ENCODE assay signal across 1 cellular context in the genomic region with DNA sequence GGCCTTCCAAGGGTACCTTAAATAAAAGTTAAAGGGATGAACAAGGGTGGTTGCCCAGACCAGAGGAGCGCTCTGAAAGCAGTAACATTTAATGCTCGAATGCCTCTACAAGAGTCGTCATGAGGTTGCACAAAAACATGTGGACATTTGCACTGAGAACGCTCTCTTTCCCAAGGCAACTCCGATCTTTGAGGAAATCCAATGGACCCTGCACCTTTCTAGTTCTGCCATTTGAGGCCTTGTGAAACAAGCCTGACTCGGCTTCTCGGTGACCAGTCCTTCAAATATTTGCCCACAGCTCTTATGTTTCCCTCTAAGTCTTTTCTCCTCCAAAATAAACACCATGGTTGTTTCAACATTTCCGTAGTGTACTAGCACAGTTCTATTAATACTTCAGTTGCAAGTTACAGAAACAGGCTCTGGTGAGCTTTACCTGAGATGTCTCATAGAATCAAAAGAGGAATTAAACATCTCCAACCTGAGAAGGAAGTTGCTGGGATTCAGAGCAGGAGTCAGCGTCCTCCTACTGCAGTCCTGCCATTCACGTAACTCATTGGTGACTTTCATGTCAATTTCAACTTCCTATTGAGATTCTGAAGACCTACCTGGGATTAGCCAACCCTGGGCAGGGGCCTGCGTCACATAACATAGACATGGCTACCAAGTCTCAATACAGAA.
A peak's percentile ranks its signal among the peaks of the same experiment; 100 is the strongest.
TF ChIP-seq lines count a peak whose summit lies in the region.

No MANE protein-coding gene starts in this region.

TF ChIP-seq in HepG2, 621 proteins besides CTCF, POLR2A, EP300 and RAD21 (continued from another document and continues in another):
- TF ChIP-seq, protein P1, sequence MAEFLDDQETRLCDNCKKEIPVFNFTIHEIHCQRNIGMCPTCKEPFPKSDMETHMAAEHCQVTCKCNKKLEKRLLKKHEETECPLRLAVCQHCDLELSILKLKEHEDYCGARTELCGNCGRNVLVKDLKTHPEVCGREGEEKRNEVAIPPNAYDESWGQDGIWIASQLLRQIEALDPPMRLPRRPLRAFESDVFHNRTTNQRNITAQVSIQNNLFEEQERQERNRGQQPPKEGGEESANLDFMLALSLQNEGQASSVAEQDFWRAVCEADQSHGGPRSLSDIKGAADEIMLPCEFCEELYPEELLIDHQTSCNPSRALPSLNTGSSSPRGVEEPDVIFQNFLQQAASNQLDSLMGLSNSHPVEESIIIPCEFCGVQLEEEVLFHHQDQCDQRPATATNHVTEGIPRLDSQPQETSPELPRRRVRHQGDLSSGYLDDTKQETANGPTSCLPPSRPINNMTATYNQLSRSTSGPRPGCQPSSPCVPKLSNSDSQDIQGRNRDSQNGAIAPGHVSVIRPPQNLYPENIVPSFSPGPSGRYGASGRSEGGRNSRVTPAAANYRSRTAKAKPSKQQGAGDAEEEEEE (CRISPR knock-in tag; IDR thresholded peaks at IDR 0.05; ENCODE audit: borderline replicate concordance), result no peak
- no peak for TF ChIP-seq HES4 (CRISPR knock-in tag; IDR thresholded peaks at IDR 0.05; ENCODE audit: borderline replicate concordance)
- TF ChIP-seq, protein P2, sequence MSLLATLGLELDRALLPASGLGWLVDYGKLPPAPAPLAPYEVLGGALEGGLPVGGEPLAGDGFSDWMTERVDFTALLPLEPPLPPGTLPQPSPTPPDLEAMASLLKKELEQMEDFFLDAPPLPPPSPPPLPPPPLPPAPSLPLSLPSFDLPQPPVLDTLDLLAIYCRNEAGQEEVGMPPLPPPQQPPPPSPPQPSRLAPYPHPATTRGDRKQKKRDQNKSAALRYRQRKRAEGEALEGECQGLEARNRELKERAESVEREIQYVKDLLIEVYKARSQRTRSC (CRISPR knock-in tag; IDR thresholded peaks at IDR 0.05; ENCODE audit: low read depth), result no peak
- TF ChIP-seq NFKB2 (CRISPR knock-in tag; IDR thresholded peaks at IDR 0.05; ENCODE audit: borderline replicate concordance), result no peak
- TF ChIP-seq, protein P3, sequence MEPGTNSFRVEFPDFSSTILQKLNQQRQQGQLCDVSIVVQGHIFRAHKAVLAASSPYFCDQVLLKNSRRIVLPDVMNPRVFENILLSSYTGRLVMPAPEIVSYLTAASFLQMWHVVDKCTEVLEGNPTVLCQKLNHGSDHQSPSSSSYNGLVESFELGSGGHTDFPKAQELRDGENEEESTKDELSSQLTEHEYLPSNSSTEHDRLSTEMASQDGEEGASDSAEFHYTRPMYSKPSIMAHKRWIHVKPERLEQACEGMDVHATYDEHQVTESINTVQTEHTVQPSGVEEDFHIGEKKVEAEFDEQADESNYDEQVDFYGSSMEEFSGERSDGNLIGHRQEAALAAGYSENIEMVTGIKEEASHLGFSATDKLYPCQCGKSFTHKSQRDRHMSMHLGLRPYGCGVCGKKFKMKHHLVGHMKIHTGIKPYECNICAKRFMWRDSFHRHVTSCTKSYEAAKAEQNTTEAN (CRISPR knock-in tag; conservative IDR thresholded peaks at IDR 0.05), result no peak
- TF ChIP-seq, protein P4, sequence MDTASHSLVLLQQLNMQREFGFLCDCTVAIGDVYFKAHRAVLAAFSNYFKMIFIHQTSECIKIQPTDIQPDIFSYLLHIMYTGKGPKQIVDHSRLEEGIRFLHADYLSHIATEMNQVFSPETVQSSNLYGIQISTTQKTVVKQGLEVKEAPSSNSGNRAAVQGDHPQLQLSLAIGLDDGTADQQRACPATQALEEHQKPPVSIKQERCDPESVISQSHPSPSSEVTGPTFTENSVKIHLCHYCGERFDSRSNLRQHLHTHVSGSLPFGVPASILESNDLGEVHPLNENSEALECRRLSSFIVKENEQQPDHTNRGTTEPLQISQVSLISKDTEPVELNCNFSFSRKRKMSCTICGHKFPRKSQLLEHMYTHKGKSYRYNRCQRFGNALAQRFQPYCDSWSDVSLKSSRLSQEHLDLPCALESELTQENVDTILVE (CRISPR knock-in tag; IDR thresholded peaks at IDR 0.05), result peak; percentile 77; the same call in 1 of the 2 replicates
- TF ChIP-seq, protein P5, sequence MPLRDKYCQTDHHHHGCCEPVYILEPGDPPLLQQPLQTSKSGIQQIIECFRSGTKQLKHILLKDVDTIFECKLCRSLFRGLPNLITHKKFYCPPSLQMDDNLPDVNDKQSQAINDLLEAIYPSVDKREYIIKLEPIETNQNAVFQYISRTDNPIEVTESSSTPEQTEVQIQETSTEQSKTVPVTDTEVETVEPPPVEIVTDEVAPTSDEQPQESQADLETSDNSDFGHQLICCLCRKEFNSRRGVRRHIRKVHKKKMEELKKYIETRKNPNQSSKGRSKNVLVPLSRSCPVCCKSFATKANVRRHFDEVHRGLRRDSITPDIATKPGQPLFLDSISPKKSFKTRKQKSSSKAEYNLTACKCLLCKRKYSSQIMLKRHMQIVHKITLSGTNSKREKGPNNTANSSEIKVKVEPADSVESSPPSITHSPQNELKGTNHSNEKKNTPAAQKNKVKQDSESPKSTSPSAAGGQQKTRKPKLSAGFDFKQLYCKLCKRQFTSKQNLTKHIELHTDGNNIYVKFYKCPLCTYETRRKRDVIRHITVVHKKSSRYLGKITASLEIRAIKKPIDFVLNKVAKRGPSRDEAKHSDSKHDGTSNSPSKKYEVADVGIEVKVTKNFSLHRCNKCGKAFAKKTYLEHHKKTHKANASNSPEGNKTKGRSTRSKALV (CRISPR knock-in tag; IDR thresholded peaks at IDR 0.05), result no peak
- TF ChIP-seq SRY (CRISPR knock-in tag; IDR thresholded peaks at IDR 0.05), result no peak
- TF ChIP-seq KDM4B (CRISPR knock-in tag; IDR thresholded peaks at IDR 0.05), result no peak
- no peak for TF ChIP-seq ZNF383 (CRISPR knock-in tag; IDR thresholded peaks at IDR 0.05; ENCODE audit: borderline replicate concordance)
- TF ChIP-seq, protein P6, sequence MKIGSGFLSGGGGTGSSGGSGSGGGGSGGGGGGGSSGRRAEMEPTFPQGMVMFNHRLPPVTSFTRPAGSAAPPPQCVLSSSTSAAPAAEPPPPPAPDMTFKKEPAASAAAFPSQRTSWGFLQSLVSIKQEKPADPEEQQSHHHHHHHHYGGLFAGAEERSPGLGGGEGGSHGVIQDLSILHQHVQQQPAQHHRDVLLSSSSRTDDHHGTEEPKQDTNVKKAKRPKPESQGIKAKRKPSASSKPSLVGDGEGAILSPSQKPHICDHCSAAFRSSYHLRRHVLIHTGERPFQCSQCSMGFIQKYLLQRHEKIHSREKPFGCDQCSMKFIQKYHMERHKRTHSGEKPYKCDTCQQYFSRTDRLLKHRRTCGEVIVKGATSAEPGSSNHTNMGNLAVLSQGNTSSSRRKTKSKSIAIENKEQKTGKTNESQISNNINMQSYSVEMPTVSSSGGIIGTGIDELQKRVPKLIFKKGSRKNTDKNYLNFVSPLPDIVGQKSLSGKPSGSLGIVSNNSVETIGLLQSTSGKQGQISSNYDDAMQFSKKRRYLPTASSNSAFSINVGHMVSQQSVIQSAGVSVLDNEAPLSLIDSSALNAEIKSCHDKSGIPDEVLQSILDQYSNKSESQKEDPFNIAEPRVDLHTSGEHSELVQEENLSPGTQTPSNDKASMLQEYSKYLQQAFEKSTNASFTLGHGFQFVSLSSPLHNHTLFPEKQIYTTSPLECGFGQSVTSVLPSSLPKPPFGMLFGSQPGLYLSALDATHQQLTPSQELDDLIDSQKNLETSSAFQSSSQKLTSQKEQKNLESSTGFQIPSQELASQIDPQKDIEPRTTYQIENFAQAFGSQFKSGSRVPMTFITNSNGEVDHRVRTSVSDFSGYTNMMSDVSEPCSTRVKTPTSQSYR (CRISPR knock-in tag; IDR thresholded peaks at IDR 0.05; ENCODE audit: borderline replicate concordance), result peak; percentile 22; the same call in 1 of the 2 replicates
- no peak for TF ChIP-seq ZNF30 (CRISPR knock-in tag; IDR thresholded peaks at IDR 0.05)
- TF ChIP-seq PRPF4 (IDR thresholded peaks at IDR 0.05; ENCODE audit: low read depth, low read length, poor library complexity, severe bottlenecking), result no peak
- peak; percentile 83 for TF ChIP-seq HNRNPLL (IDR thresholded peaks at IDR 0.05; ENCODE audit: low read depth, low read length, poor library complexity, severe bottlenecking)
- TF ChIP-seq RFX5 (IDR thresholded peaks at IDR 0.05; ENCODE audit: low read depth, low read length), result no peak
- TF ChIP-seq SYNCRIP (IDR thresholded peaks at IDR 0.05; ENCODE audit: insufficient read depth, low read depth, low read length), result no peak
- TF ChIP-seq MAFK (conservative IDR thresholded peaks at IDR 0.05 in 1 of 2, IDR thresholded peaks at IDR 0.05 in 1 of 2; ENCODE audit: low read length in 2 of 2), result peak; percentile 19 to 23; a peak in 1 of 4 replicates
- no peak for TF ChIP-seq ZNF282 (IDR thresholded peaks at IDR 0.05; ENCODE audit: partially characterized antibody)
- no peak for TF ChIP-seq SATB2 (CRISPR knock-in tag; IDR thresholded peaks at IDR 0.05)
- TF ChIP-seq ZSCAN30 (CRISPR knock-in tag; IDR thresholded peaks at IDR 0.05), result no peak
- no peak for TF ChIP-seq XBP1 (CRISPR knock-in tag; IDR thresholded peaks at IDR 0.05)
- TF ChIP-seq, protein P7, sequence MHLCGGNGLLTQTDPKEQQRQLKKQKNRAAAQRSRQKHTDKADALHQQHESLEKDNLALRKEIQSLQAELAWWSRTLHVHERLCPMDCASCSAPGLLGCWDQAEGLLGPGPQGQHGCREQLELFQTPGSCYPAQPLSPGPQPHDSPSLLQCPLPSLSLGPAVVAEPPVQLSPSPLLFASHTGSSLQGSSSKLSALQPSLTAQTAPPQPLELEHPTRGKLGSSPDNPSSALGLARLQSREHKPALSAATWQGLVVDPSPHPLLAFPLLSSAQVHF (CRISPR knock-in tag; IDR thresholded peaks at IDR 0.05), result no peak
- TF ChIP-seq, protein P8, sequence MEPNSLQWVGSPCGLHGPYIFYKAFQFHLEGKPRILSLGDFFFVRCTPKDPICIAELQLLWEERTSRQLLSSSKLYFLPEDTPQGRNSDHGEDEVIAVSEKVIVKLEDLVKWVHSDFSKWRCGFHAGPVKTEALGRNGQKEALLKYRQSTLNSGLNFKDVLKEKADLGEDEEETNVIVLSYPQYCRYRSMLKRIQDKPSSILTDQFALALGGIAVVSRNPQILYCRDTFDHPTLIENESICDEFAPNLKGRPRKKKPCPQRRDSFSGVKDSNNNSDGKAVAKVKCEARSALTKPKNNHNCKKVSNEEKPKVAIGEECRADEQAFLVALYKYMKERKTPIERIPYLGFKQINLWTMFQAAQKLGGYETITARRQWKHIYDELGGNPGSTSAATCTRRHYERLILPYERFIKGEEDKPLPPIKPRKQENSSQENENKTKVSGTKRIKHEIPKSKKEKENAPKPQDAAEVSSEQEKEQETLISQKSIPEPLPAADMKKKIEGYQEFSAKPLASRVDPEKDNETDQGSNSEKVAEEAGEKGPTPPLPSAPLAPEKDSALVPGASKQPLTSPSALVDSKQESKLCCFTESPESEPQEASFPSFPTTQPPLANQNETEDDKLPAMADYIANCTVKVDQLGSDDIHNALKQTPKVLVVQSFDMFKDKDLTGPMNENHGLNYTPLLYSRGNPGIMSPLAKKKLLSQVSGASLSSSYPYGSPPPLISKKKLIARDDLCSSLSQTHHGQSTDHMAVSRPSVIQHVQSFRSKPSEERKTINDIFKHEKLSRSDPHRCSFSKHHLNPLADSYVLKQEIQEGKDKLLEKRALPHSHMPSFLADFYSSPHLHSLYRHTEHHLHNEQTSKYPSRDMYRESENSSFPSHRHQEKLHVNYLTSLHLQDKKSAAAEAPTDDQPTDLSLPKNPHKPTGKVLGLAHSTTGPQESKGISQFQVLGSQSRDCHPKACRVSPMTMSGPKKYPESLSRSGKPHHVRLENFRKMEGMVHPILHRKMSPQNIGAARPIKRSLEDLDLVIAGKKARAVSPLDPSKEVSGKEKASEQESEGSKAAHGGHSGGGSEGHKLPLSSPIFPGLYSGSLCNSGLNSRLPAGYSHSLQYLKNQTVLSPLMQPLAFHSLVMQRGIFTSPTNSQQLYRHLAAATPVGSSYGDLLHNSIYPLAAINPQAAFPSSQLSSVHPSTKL (CRISPR knock-in tag; IDR thresholded peaks at IDR 0.05), result peak; percentile 95
- TF ChIP-seq, protein P9, sequence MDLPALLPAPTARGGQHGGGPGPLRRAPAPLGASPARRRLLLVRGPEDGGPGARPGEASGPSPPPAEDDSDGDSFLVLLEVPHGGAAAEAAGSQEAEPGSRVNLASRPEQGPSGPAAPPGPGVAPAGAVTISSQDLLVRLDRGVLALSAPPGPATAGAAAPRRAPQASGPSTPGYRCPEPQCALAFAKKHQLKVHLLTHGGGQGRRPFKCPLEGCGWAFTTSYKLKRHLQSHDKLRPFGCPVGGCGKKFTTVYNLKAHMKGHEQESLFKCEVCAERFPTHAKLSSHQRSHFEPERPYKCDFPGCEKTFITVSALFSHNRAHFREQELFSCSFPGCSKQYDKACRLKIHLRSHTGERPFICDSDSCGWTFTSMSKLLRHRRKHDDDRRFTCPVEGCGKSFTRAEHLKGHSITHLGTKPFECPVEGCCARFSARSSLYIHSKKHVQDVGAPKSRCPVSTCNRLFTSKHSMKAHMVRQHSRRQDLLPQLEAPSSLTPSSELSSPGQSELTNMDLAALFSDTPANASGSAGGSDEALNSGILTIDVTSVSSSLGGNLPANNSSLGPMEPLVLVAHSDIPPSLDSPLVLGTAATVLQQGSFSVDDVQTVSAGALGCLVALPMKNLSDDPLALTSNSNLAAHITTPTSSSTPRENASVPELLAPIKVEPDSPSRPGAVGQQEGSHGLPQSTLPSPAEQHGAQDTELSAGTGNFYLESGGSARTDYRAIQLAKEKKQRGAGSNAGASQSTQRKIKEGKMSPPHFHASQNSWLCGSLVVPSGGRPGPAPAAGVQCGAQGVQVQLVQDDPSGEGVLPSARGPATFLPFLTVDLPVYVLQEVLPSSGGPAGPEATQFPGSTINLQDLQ (CRISPR knock-in tag; IDR thresholded peaks at IDR 0.05), result no peak
- peak; percentile 63; the same call in 1 of the 2 replicates for TF ChIP-seq ZNF205 (CRISPR knock-in tag; IDR thresholded peaks at IDR 0.05)
- 0 out of 2 replicates have a peak, but pooled peaks have one; percentile 52 for TF ChIP-seq MEIS1 (CRISPR knock-in tag; IDR thresholded peaks at IDR 0.05; ENCODE audit: borderline replicate concordance)
- no peak for TF ChIP-seq MAF1 (CRISPR knock-in tag; IDR thresholded peaks at IDR 0.05; ENCODE audit: borderline replicate concordance)
- TF ChIP-seq ZNF232 (CRISPR knock-in tag; IDR thresholded peaks at IDR 0.05; ENCODE audit: borderline replicate concordance), result no peak
- no peak for TF ChIP-seq ZNF879 (CRISPR knock-in tag; IDR thresholded peaks at IDR 0.05)
- peak; percentile 86 for TF ChIP-seq DPF2 (CRISPR knock-in tag; IDR thresholded peaks at IDR 0.05; ENCODE audit: borderline replicate concordance, low read depth)
- TF ChIP-seq NR2F1 (CRISPR knock-in tag; IDR thresholded peaks at IDR 0.05), result no peak
- no peak for TF ChIP-seq KLF13 (CRISPR knock-in tag; IDR thresholded peaks at IDR 0.05)
- no peak for TF ChIP-seq ZNF570 (CRISPR knock-in tag; IDR thresholded peaks at IDR 0.05; ENCODE audit: borderline replicate concordance)
- 0 out of 2 replicates have a peak, but pooled peaks have one; percentile 32 for TF ChIP-seq KMT2A (CRISPR knock-in tag; IDR thresholded peaks at IDR 0.05)
- 0 out of 2 replicates have a peak, but pooled peaks have one; percentile 39 for TF ChIP-seq ZNF788 (CRISPR knock-in tag; IDR thresholded peaks at IDR 0.05; ENCODE audit: borderline replicate concordance)
- TF ChIP-seq SALL1 (CRISPR knock-in tag; IDR thresholded peaks at IDR 0.05), result peak; percentile 89
- TF ChIP-seq ZNF20 (CRISPR knock-in tag; IDR thresholded peaks at IDR 0.05), result no peak
- TF ChIP-seq AGO1 (IDR thresholded peaks at IDR 0.05; ENCODE audit: low read depth, low read length, poor library complexity, severe bottlenecking), result no peak
- TF ChIP-seq SRSF4 (IDR thresholded peaks at IDR 0.05; ENCODE audit: low read depth, low read length, poor library complexity, severe bottlenecking), result no peak
- TF ChIP-seq ZNF749 (CRISPR knock-in tag; IDR thresholded peaks at IDR 0.05; ENCODE audit: borderline replicate concordance), result peak; percentile 58; the same call in 1 of the 2 replicates
- TF ChIP-seq PCBP2 (optimal IDR thresholded peaks at IDR 0.05; ENCODE audit: low read depth, low read length, poor library complexity, severe bottlenecking), result no peak
